ENCODE assay signal across 27 cellular contexts in the genomic region with DNA sequence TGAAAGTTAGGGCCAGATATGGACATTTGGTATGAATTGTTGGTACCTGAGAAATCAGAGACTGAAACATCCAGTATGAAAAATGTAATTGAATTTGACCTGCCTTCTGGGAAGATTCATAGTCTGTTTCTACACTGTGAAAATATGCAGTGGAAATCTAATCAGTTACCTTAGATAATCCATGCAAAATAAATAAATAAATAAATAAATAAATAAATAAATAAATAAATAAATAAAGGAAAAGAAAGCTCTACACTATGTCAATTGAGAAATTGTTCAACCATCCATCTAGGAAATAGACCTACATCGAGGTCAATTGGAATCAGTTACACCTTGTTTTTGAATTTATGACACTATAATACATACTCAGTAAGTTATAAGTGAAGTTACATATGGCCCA.
"Had no signal": no experiment of that assay in that cellular context is flagged by ENCODE, and none has a peak within 500 bp of the region (broad histone marks: within the 10 kb centered on the region; RNA-seq: fewer than 3 reads in every experiment).

No MANE protein-coding gene starts in this region.

- H3K27ac ChIP-seq: stomach, suprapubic skin, testis, thoracic aorta, thyroid gland, tibial artery, tibial nerve, transverse colon, upper lobe of left lung, upper lobe of right lung, uterus, vagina had no signal

- H3K36me3 ChIP-seq: stomach, suprapubic skin, thoracic aorta, thyroid gland, tibial artery, tibial nerve, transverse colon, upper lobe of left lung, upper lobe of right lung, uterus, vagina had no signal

- H3K4me3 ChIP-seq: stomach, suprapubic skin, testis, thoracic aorta, thyroid gland, tibial artery, tibial nerve, transverse colon, upper lobe of left lung, upper lobe of right lung, uterus, vagina had no signal

- H3K4me1 ChIP-seq: stomach, suprapubic skin, testis, thyroid gland, tibial artery, tibial nerve, transverse colon, upper lobe of left lung, upper lobe of right lung, uterus, vagina had no signal

- H3K9me3 ChIP-seq: stomach, suprapubic skin, testis, thoracic aorta, thyroid gland, tibial artery, tibial nerve, transverse colon, upper lobe of left lung, upper lobe of right lung, uterus, vagina had no signal

- DNase-seq: stimulated activated CD4-positive, alpha-beta T cell treated with anti-CD3 and anti-CD28 coated beads, Interleukin-2, amount 100 ng/mL, for 48 hours; stimulated activated CD4-positive, alpha-beta T cell treated with anti-CD3 and anti-CD28 coated beads, Interleukin-4, amount 100 ng/mL, for 1 hour; stimulated activated CD4-positive, alpha-beta T cell treated with anti-CD3 and anti-CD28 coated beads, Interleukin-4, amount 100 ng/mL, for 24 hours; stimulated activated CD4-positive, alpha-beta T cell treated with anti-CD3 and anti-CD28 coated beads, Interleukin-4, amount 100 ng/mL, for 4 hours; stimulated activated CD8-positive, alpha-beta memory T cell treated with anti-CD3 and anti-CD28 coated beads, Interleukin-4, amount 100 ng/mL, for 48 hours; stimulated activated naive B cell treated with anti-CD40 and anti-IgM and Interleukin-4, amounts not matched to agents 10 μg/mL and 1 μg/mL and 100 μg/mL, for 72 hours; stimulated activated naive CD4-positive, alpha-beta T cell; stimulated activated naive CD4-positive, alpha-beta T cell treated with Interleukin-2 at 50 U/mL for 16 hours; stimulated activated naive CD8-positive, alpha-beta T cell treated with anti-CD3 and anti-CD28 coated beads, Interleukin-15, amount 100 ng/mL, for 72 hours; stimulated activated naive CD8-positive, alpha-beta T cell treated with anti-CD3 and anti-CD28 coated beads, Interleukin-15, Interleukin-2, amounts not matched to agents 100 U/mL and 50 U/mL, for 24 hours; stomach; substantia nigra; testis; thyroid gland; tibial artery; transverse colon; trophoblast cell; upper lobe of left lung; upper lobe of right lung; uterus had no signal

- FAIRE-seq: urothelium cell line had no signal

- ATAC-seq: stimulated activated effector memory CD8-positive, alpha-beta T cell treated with anti-CD3 and anti-CD28 coated beads, Interleukin-12 subunit alpha, Interleukin-12 subunit beta, amount 100 ng/mL, for 72 hours; stimulated activated memory B cell treated with anti-CD40 and anti-IgM and Interleukin-4, amounts not matched to agents 10 μg/mL and 1 μg/mL and 100 μg/mL, for 72 hours; stimulated activated naive B cell treated with anti-CD40 and anti-IgM and Interleukin-4, amounts not matched to agents 10 μg/mL and 1 μg/mL and 100 μg/mL, for 72 hours; stimulated activated naive CD8-positive, alpha-beta T cell treated with anti-CD3 and anti-CD28 coated beads, Interleukin-15, amount 100 ng/mL, for 72 hours; stimulated activated naive CD8-positive, alpha-beta T cell treated with anti-CD3 and anti-CD28 coated beads, Interleukin-15, Interleukin-2, amounts not matched to agents 100 U/mL and 50 U/mL, for 24 hours; upper lobe of right lung had no signal
